ENCODE assay signal across 2 cellular contexts in genomic region chr11:925158-925495, GRCh38.
TF ChIP-seq lines count a peak whose summit lies in the region.

No MANE protein-coding gene starts in this region.

TF ChIP-seq in IMR-90, 13 proteins besides CTCF, POLR2A, EP300 and RAD21:
- TF ChIP-seq MAZ (IDR thresholded peaks at IDR 0.05; ENCODE audit: borderline replicate concordance, low read depth, low read length) (no peak), FOS (IDR thresholded peaks at IDR 0.05; ENCODE audit: low read depth, low read length) (no peak), MAFK (IDR thresholded peaks at IDR 0.05; ENCODE audit: low read depth, low read length) (no peak), BHLHE40 (IDR thresholded peaks at IDR 0.05; ENCODE audit: low read depth, low read length) (no peak), RCOR1 (IDR thresholded peaks at IDR 0.05; ENCODE audit: insufficient replicate concordance, low read length) (no peak), CEBPB (IDR thresholded peaks at IDR 0.05; ENCODE audit: low read depth, low read length) (no peak), MXI1 (IDR thresholded peaks at IDR 0.05; ENCODE audit: borderline replicate concordance, low read depth, low read length) (no peak), USF2 (IDR thresholded peaks at IDR 0.05; ENCODE audit: low read depth, low read length) (no peak)

TF ChIP-seq in H1, 55 proteins besides CTCF, POLR2A, EP300 and RAD21:
- no peak for TF ChIP-seq CREB1 (IDR thresholded peaks at IDR 0.05)
- no peak for TF ChIP-seq NANOG (IDR thresholded peaks at IDR 0.05; ENCODE audit: insufficient read depth, low read depth, low read length, poor library complexity, severe bottlenecking)
- no peak for TF ChIP-seq ATF3 (IDR thresholded peaks at IDR 0.05; ENCODE audit: insufficient read depth, low read depth, low read length)
- no peak for TF ChIP-seq KDM4A (IDR thresholded peaks at IDR 0.05; ENCODE audit: low read depth, low read length, severe bottlenecking)
- TF ChIP-seq SIN3A (conservative IDR thresholded peaks at IDR 0.05 in 1 of 2, IDR thresholded peaks at IDR 0.05 in 1 of 2; ENCODE audit: low read depth in 1 of 2, low read length in 2 of 2): no peak
- TF ChIP-seq CBX5 (IDR thresholded peaks at IDR 0.05; ENCODE audit: low read depth, low read length): no peak
- no peak for TF ChIP-seq POU5F1 (IDR thresholded peaks at IDR 0.05; ENCODE audit: low read depth, low read length)
TF ChIP-seq in H1: peak in this region for 0.
